1 cellular context compared by ENCODE assay signal in genomic region chr2:10062931-10063365, GRCh38.
TF ChIP-seq lines count a peak whose summit lies in the region.

No MANE protein-coding gene starts in this region.

TF ChIP-seq in H1, 55 proteins besides CTCF, POLR2A, EP300 and RAD21:
- TF ChIP-seq SIX5 (IDR thresholded peaks at IDR 0.05; ENCODE audit: low read depth, low read length) (no peak), GTF2F1 (IDR thresholded peaks at IDR 0.05; ENCODE audit: borderline replicate concordance, low read depth, low read length) (no peak), CTBP2 (IDR thresholded peaks at IDR 0.05; ENCODE audit: borderline replicate concordance, insufficient read depth, insufficient read length, low read length) (no peak), TAF7 (optimal IDR thresholded peaks at IDR 0.05; ENCODE audit: borderline replicate concordance, low read depth, low read length) (no peak), SP1 (IDR thresholded peaks at IDR 0.05; ENCODE audit: low read depth, low read length) (no peak), CHD2 (IDR thresholded peaks at IDR 0.05; ENCODE audit: low read length) (no peak), CHD1 (IDR thresholded peaks at IDR 0.05; ENCODE audit: low read depth, low read length) (no peak), YY1 (IDR thresholded peaks at IDR 0.05; ENCODE audit: low read depth, low read length) (no peak), TBP (IDR thresholded peaks at IDR 0.05; ENCODE audit: low read depth, low read length) (no peak), ZNF274 (IDR thresholded peaks at IDR 0.05; ENCODE audit: borderline replicate concordance, extremely low read depth, low read length) (no peak), TAF1 (IDR thresholded peaks at IDR 0.05; ENCODE audit: low read depth, low read length) (no peak), CEBPB (IDR thresholded peaks at IDR 0.05; ENCODE audit: low read depth, low read length) (no peak), NANOG (IDR thresholded peaks at IDR 0.05; ENCODE audit: insufficient read depth, low read depth, low read length, poor library complexity, severe bottlenecking) (no peak), BCL11A (IDR thresholded peaks at IDR 0.05; ENCODE audit: low read depth in 2 of 2, low read length in 2 of 2) (no peak), EGR1 (IDR thresholded peaks at IDR 0.05; ENCODE audit: borderline replicate concordance, low read depth, low read length) (no peak), BACH1 (IDR thresholded peaks at IDR 0.05; ENCODE audit: low read length) (no peak), RNF2 (IDR thresholded peaks at IDR 0.05; ENCODE audit: borderline replicate concordance, low read depth, low read length, missing control alignments, poor library complexity, severe bottlenecking) (no peak), TEAD4 (IDR thresholded peaks at IDR 0.05; ENCODE audit: low read depth, low read length) (no peak)
